Comparison of ENCODE assay signal across 8 cellular contexts in the genomic region with DNA sequence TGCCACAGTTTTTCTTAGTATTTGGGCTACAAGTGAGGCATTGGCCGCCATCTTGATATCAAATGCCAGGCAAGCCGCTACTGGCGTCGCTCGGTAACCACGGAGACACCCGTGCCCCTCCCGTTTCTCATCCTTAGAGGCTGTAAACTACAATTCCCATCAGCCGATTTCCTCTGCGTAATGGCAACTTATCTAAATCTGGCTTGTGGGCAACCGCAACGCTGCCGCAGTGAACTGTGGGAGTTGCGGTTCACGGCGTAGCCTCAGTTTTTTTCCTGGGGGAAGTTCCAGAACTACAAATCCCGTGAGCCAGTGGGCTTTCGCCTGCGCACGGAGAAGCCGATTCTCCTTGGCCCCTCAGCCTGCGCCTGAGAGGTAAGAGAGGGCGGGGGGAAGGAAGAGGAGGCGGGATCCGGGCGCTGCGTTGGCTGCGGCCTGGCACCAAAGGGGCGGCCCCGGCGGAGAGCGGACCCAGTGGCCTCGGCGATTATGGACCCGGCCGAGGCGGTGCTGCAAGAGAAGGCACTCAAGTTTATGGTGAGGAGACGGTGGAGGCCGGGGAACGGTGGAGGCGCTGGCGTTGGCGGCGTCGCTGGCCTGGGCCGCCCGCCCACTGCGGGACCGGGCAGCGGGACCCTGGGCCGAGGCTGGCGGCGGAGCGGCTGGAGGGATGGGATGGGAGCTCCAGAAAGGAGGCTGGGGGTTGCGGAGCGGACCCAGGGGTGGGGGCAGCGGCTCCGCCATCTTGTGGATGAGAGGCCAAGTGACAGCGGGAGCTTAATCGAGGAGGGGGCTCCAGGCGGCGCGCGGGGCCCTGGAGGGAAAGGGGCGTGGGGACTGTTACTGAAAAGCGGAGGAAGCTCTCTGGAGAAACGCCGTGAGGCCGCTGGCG. TPM values are rescaled to one million over a fixed set of nuclear protein-coding genes. Genes with fewer than 3 reads are reported as not detected.
DNase-seq lines count a peak whose midpoint lies in the region; TF ChIP-seq lines count a peak whose summit lies in the region.

A gene (plus strand): TSS at position 474 of the 892 bp plus-strand sequence. CDS start 16 bp downstream, at position 490.

- H3K36me3 ChIP-seq in neuron (ENCODE audit: insufficient read depth, low read length): peaks cover 4% of the 10 kb centered on the region
- H3K36me3 ChIP-seq in subcutaneous abdominal adipose tissue (ENCODE audit: control insufficient read depth in 5 of 5, insufficient read depth in 5 of 5, low read length in 5 of 5): no peaks in the 10 kb centered on the region

- H3K9me3 Mint-ChIP-seq in activated naive CD4-positive, alpha-beta T cell treated with anti-CD3 and anti-CD28 coated beads for 36 hours: no peaks in the 10 kb centered on the region

- intact Hi-C loops in activated naive CD4-positive, alpha-beta T cell treated with anti-CD3 and anti-CD28 coated beads for 36 hours (cut with micrococcal nuclease): loop anchor here (1.0 to 10.0 kb wide), 11 partner anchors 27 to 1291 kb away; a partner anchor contains a TSS

- H3K4me1 ChIP-seq in neuron (ENCODE audit: insufficient read depth, low read length) (peaks cover 11% of the 10 kb centered on the region), subcutaneous abdominal adipose tissue (ENCODE audit: control insufficient read depth in 5 of 5, insufficient read depth in 5 of 5, low read length in 5 of 5) (peaks cover 4 to 18% (median 15%) of the 10 kb centered on the region in 5 donors)

- peak within 1 kb of the TSS; percentile 92 for H3K4me3 Mint-ChIP-seq in activated naive CD4-positive, alpha-beta T cell treated with anti-CD3 and anti-CD28 coated beads for 36 hours

- DNase-seq in GM04503 (ENCODE audit: low read depth) (peak; percentile 98), HFF-Myc (ENCODE audit: extremely low read depth, low read depth) (peak; percentile 99), NAMALWA (ENCODE audit: low spot score) (peak; percentile 99), SK-N-DZ (ENCODE audit: low spot score) (peak; percentile 100), foreskin melanocyte (peak; percentile 100)
- peak; percentile 98 for DNase-seq in activated naive CD4-positive, alpha-beta T cell treated with anti-CD3 and anti-CD28 coated beads for 36 hours

- peaks cover 31% of the 10 kb centered on the region for H3K4me1 Mint-ChIP-seq in activated naive CD4-positive, alpha-beta T cell treated with anti-CD3 and anti-CD28 coated beads for 36 hours (ENCODE audit: low read depth)

- peak within 1 kb of the TSS; percentile 76 for H3K27ac ChIP-seq in subcutaneous abdominal adipose tissue (ENCODE audit: low read depth, low read length)

- H3K9ac ChIP-seq in subcutaneous abdominal adipose tissue (ENCODE audit: low read length in 5 of 5): peak within 1 kb of the TSS; percentile 33 to 98 (median 93)

- peaks cover under 1% of the 10 kb centered on the region for H3K27me3 Mint-ChIP-seq in activated naive CD4-positive, alpha-beta T cell treated with anti-CD3 and anti-CD28 coated beads for 36 hours (ENCODE audit: low read depth)

- H3K4me3 ChIP-seq in HFF-Myc (replicated peaks; ENCODE audit: low read depth, low read length): peak within 1 kb of the TSS; percentile 82
- peak within 1 kb of the TSS; percentile 88 for H3K4me3 ChIP-seq in neuron (ENCODE audit: low read length)
- H3K4me3 ChIP-seq in subcutaneous abdominal adipose tissue (ENCODE audit: low read depth in 1 of 5, low read length in 5 of 5): peak within 1 kb of the TSS; percentile 67 to 96 (median 89)

- H3K27ac Mint-ChIP-seq in activated naive CD4-positive, alpha-beta T cell treated with anti-CD3 and anti-CD28 coated beads for 36 hours: peak within 1 kb of the TSS; percentile 95

- TF ChIP-seq CTCF in HFF-Myc (IDR thresholded peaks at IDR 0.05; ENCODE audit: low read depth, low read length, missing control alignments): no peak

- H3K9me3 ChIP-seq in neuron (ENCODE audit: low read length): no peaks in the 10 kb centered on the region
- H3K9me3 ChIP-seq in subcutaneous abdominal adipose tissue (ENCODE audit: control insufficient read depth in 5 of 5, low read length in 5 of 5): no peaks in the 10 kb centered on the region

- peak within 1 kb of the TSS; percentile 88 for H2AFZ ChIP-seq in neuron (ENCODE audit: low read depth, low read length)

- CTCF ChIA-PET in activated naive CD4-positive, alpha-beta T cell treated with anti-CD3 and anti-CD28 coated beads for 36 hours (lab: Charles Lee): interaction anchor here (0.9 kb wide), 1 partner anchor 8 kb away, joined by 3 read pairs; no protein-coding TSS in a partner anchor

- H3K36me3 Mint-ChIP-seq in activated naive CD4-positive, alpha-beta T cell treated with anti-CD3 and anti-CD28 coated beads for 36 hours (ENCODE audit: low read depth): peaks cover 6% of the 10 kb centered on the region

- H3K27me3 ChIP-seq in neuron (ENCODE audit: insufficient read depth, low read length) (peaks cover under 1% of the 10 kb centered on the region), subcutaneous abdominal adipose tissue (ENCODE audit: control insufficient read depth in 5 of 5, insufficient read depth in 4 of 5, low read length in 5 of 5) (peaks cover 0 to 4% (median 0%) of the 10 kb centered on the region in 5 donors)

RNA-seq across cellular contexts. Expression of the gene that starts here (rescaled TPM):
- polyA plus RNA-seq in SK-N-DZ (2014; cell fraction: cytosol; rRNA removed): 8.8 and 9.5 TPM in 2 replicates
- 5.6 and 6.8 TPM in 2 replicates for polyA plus RNA-seq in SK-N-DZ (2014; cell fraction: nucleus; rRNA removed)
- 10 to 100 TPM; 10.9 to 12.7 TPM for total RNA-seq in activated naive CD4-positive, alpha-beta T cell treated with anti-CD3 and anti-CD28 coated beads for 36 hours

Comparison
In these comparisons a context has a peak if more than half of its experiments do, and no peak if none do; other contexts are left out.
1. Peak in every context shown above with its lines: DNase-seq, H3K4me3 ChIP-seq and H3K27ac ChIP-seq.